2 cellular contexts compared by ENCODE assay signal in the genomic region with DNA sequence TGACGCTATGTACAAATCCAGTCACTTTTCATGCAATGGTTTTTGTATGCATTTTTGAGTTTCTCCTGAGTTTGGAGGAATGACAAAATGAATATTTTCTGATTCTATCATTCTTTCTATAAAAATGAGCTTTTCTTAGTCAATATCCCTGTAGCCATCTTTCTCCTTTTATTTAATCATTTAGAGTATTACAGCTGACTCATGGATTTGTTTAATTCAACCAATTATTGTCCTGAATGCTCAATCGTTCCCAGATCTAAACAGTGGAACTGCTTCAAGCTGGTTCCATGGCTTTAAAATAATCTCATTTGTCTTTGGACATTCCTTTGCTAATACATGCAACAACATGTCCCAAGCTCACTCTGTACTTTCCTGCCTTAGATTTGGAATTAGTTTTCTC.
TF ChIP-seq lines count a peak whose summit lies in the region.

No MANE protein-coding gene starts in this region.

TF ChIP-seq in HepG2, 621 proteins besides CTCF, POLR2A, EP300 and RAD21 (continued from another document):
- TF ChIP-seq CREBL2 (CRISPR knock-in tag; IDR thresholded peaks at IDR 0.05; ENCODE audit: borderline replicate concordance) (no peak), NFAT5 (CRISPR knock-in tag; IDR thresholded peaks at IDR 0.05) (no peak), MAFF (IDR thresholded peaks at IDR 0.05; ENCODE audit: low read depth, low read length) (peak; percentile 42)

TF ChIP-seq in K562, 482 proteins besides CTCF, POLR2A, EP300 and RAD21 (continued from another document):
- TF ChIP-seq EGR1 (conservative IDR thresholded peaks at IDR 0.05): no peak
- TF ChIP-seq MCM3 (IDR thresholded peaks at IDR 0.05): no peak
- TF ChIP-seq MAFF (IDR thresholded peaks at IDR 0.05; ENCODE audit: low read length): peak; percentile 62; the same call in 1 of the 2 replicates
